In the genomic region with DNA sequence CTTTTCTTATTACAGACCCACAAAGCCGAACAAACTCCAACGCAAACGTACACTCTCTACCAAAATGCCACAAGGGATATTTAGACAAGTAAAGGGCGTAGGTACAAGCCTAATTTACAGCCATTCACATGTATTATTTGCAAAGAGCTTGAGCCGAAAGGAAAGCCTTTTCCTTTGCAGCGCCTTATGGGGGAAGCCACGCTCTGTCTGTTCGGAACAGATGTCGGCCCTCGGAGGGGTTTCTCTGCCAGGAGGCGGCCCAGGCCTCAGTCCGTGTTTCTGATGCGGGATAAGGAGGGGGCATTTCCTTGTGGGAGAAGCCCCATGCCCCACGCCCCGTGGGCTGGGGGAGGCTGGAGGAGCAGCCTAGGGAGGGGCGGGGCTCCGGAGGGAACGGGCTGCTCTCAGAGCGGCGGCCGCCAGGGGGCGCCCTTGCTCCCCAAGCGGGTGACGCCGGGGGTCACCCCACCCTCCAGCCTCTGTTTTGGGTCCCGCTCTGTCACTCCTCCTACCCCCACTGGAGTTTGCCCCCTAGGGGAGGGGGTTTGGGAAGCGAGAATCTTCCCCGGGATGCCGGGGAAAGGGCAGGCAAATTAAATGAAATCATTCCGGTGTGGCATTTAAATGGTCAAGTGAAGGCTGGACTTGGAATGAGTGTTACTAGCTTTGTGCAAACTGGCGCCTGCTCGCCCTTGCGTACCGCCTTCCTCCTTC, we compare ENCODE assay signal across 2 cellular contexts.
TF ChIP-seq lines count a peak whose summit lies in the region.

No MANE protein-coding gene starts in this region.

TF ChIP-seq in HCT116, 20 proteins besides CTCF, POLR2A, EP300 and RAD21:
- TF ChIP-seq, protein P1, sequence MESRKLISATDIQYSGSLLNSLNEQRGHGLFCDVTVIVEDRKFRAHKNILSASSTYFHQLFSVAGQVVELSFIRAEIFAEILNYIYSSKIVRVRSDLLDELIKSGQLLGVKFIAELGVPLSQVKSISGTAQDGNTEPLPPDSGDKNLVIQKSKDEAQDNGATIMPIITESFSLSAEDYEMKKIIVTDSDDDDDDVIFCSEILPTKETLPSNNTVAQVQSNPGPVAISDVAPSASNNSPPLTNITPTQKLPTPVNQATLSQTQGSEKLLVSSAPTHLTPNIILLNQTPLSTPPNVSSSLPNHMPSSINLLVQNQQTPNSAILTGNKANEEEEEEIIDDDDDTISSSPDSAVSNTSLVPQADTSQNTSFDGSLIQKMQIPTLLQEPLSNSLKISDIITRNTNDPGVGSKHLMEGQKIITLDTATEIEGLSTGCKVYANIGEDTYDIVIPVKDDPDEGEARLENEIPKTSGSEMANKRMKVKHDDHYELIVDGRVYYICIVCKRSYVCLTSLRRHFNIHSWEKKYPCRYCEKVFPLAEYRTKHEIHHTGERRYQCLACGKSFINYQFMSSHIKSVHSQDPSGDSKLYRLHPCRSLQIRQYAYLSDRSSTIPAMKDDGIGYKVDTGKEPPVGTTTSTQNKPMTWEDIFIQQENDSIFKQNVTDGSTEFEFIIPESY (IDR thresholded peaks at IDR 0.05; ENCODE audit: extremely low read depth, insufficient replicate concordance, low read length) = no peak
- no peak for TF ChIP-seq FOSL1 (IDR thresholded peaks at IDR 0.05; ENCODE audit: low read depth)
- no peak for TF ChIP-seq CEBPB (IDR thresholded peaks at IDR 0.05; ENCODE audit: low read depth)
- TF ChIP-seq, protein P2, sequence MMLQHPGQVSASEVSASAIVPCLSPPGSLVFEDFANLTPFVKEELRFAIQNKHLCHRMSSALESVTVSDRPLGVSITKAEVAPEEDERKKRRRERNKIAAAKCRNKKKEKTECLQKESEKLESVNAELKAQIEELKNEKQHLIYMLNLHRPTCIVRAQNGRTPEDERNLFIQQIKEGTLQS (IDR thresholded peaks at IDR 0.05) = no peak
- TF ChIP-seq, protein P3, sequence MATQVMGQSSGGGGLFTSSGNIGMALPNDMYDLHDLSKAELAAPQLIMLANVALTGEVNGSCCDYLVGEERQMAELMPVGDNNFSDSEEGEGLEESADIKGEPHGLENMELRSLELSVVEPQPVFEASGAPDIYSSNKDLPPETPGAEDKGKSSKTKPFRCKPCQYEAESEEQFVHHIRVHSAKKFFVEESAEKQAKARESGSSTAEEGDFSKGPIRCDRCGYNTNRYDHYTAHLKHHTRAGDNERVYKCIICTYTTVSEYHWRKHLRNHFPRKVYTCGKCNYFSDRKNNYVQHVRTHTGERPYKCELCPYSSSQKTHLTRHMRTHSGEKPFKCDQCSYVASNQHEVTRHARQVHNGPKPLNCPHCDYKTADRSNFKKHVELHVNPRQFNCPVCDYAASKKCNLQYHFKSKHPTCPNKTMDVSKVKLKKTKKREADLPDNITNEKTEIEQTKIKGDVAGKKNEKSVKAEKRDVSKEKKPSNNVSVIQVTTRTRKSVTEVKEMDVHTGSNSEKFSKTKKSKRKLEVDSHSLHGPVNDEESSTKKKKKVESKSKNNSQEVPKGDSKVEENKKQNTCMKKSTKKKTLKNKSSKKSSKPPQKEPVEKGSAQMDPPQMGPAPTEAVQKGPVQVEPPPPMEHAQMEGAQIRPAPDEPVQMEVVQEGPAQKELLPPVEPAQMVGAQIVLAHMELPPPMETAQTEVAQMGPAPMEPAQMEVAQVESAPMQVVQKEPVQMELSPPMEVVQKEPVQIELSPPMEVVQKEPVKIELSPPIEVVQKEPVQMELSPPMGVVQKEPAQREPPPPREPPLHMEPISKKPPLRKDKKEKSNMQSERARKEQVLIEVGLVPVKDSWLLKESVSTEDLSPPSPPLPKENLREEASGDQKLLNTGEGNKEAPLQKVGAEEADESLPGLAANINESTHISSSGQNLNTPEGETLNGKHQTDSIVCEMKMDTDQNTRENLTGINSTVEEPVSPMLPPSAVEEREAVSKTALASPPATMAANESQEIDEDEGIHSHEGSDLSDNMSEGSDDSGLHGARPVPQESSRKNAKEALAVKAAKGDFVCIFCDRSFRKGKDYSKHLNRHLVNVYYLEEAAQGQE (IDR thresholded peaks at IDR 0.05; ENCODE audit: low read depth) = no peak
- no peak for TF ChIP-seq EZH2 (IDR thresholded peaks at IDR 0.05)
- no peak for TF ChIP-seq YY1 (IDR thresholded peaks at IDR 0.05; ENCODE audit: extremely low read depth, insufficient replicate concordance, low read depth, low read length)

TF ChIP-seq in HepG2, 621 proteins besides CTCF, POLR2A, EP300 and RAD21 (continues in another document):
- TF ChIP-seq, protein P4, sequence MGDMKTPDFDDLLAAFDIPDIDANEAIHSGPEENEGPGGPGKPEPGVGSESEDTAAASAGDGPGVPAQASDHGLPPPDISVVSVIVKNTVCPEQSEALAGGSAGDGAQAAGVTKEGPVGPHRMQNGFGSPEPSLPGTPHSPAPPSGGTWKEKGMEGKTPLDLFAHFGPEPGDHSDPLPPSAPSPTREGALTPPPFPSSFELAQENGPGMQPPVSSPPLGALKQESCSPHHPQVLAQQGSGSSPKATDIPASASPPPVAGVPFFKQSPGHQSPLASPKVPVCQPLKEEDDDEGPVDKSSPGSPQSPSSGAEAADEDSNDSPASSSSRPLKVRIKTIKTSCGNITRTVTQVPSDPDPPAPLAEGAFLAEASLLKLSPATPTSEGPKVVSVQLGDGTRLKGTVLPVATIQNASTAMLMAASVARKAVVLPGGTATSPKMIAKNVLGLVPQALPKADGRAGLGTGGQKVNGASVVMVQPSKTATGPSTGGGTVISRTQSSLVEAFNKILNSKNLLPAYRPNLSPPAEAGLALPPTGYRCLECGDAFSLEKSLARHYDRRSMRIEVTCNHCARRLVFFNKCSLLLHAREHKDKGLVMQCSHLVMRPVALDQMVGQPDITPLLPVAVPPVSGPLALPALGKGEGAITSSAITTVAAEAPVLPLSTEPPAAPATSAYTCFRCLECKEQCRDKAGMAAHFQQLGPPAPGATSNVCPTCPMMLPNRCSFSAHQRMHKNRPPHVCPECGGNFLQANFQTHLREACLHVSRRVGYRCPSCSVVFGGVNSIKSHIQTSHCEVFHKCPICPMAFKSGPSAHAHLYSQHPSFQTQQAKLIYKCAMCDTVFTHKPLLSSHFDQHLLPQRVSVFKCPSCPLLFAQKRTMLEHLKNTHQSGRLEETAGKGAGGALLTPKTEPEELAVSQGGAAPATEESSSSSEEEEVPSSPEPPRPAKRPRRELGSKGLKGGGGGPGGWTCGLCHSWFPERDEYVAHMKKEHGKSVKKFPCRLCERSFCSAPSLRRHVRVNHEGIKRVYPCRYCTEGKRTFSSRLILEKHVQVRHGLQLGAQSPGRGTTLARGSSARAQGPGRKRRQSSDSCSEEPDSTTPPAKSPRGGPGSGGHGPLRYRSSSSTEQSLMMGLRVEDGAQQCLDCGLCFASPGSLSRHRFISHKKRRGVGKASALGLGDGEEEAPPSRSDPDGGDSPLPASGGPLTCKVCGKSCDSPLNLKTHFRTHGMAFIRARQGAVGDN (CRISPR knock-in tag; IDR thresholded peaks at IDR 0.05) = peak; percentile 17; the same call in 1 of the 2 replicates
- TF ChIP-seq, protein P5, sequence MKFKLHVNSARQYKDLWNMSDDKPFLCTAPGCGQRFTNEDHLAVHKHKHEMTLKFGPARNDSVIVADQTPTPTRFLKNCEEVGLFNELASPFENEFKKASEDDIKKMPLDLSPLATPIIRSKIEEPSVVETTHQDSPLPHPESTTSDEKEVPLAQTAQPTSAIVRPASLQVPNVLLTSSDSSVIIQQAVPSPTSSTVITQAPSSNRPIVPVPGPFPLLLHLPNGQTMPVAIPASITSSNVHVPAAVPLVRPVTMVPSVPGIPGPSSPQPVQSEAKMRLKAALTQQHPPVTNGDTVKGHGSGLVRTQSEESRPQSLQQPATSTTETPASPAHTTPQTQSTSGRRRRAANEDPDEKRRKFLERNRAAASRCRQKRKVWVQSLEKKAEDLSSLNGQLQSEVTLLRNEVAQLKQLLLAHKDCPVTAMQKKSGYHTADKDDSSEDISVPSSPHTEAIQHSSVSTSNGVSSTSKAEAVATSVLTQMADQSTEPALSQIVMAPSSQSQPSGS (CRISPR knock-in tag; IDR thresholded peaks at IDR 0.05) = no peak
- TF ChIP-seq XRCC5 (optimal IDR thresholded peaks at IDR 0.05; ENCODE audit: low read length) = peak; percentile 39
- peak; percentile 38; the same call in 1 of the 2 replicates for TF ChIP-seq KDM2A (CRISPR knock-in tag; IDR thresholded peaks at IDR 0.05; ENCODE audit: borderline replicate concordance, low read depth)
- TF ChIP-seq, protein P6, sequence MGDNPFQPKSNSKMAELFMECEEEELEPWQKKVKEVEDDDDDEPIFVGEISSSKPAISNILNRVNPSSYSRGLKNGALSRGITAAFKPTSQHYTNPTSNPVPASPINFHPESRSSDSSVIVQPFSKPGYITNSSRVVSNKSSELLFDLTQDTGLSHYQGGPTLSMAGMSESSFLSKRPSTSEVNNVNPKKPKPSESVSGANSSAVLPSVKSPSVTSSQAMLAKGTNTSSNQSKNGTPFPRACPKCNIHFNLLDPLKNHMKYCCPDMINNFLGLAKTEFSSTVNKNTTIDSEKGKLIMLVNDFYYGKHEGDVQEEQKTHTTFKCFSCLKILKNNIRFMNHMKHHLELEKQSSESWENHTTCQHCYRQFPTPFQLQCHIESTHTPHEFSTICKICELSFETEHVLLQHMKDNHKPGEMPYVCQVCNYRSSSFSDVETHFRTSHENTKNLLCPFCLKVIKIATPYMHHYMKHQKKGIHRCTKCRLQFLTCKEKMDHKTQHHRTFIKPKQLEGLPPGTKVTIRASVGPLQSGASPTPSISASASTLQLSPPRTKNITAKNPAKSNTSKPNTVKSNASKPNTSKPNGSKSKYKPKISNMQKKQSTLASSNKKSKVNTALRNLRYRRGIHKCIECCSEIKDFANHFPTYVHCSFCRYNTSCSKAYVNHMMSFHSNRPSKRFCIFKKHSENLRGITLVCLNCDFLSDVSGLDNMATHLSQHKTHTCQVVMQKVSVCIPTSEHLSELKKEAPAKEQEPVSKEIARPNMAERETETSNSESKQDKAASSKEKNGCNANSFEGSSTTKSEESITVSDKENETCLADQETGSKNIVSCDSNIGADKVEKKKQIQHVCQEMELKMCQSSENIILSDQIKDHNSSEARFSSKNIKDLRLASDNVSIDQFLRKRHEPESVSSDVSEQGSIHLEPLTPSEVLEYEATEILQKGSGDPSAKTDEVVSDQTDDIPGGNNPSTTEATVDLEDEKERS (CRISPR knock-in tag; IDR thresholded peaks at IDR 0.05) = no peak
- TF ChIP-seq STAG1 (CRISPR knock-in tag; IDR thresholded peaks at IDR 0.05) = peak; percentile 34
- TF ChIP-seq, protein P7, sequence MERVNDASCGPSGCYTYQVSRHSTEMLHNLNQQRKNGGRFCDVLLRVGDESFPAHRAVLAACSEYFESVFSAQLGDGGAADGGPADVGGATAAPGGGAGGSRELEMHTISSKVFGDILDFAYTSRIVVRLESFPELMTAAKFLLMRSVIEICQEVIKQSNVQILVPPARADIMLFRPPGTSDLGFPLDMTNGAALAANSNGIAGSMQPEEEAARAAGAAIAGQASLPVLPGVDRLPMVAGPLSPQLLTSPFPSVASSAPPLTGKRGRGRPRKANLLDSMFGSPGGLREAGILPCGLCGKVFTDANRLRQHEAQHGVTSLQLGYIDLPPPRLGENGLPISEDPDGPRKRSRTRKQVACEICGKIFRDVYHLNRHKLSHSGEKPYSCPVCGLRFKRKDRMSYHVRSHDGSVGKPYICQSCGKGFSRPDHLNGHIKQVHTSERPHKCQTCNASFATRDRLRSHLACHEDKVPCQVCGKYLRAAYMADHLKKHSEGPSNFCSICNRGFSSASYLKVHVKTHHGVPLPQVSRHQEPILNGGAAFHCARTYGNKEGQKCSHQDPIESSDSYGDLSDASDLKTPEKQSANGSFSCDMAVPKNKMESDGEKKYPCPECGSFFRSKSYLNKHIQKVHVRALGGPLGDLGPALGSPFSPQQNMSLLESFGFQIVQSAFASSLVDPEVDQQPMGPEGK (CRISPR knock-in tag; IDR thresholded peaks at IDR 0.05) = peak; percentile 62
- peak; percentile 47; the same call in 1 of the 2 replicates for TF ChIP-seq ZNF652 (CRISPR knock-in tag; IDR thresholded peaks at IDR 0.05; ENCODE audit: borderline replicate concordance, low read depth)
- TF ChIP-seq ZNF558 (CRISPR knock-in tag; IDR thresholded peaks at IDR 0.05; ENCODE audit: borderline replicate concordance) = no peak
- TF ChIP-seq CHD4 (IDR thresholded peaks at IDR 0.05; ENCODE audit: borderline replicate concordance, low read length) = 0 out of 2 replicates have a peak, but pooled peaks have one; percentile 59
- TF ChIP-seq, protein P1 (CRISPR knock-in tag; IDR thresholded peaks at IDR 0.05) = no peak
- no peak for TF ChIP-seq MTA3 (CRISPR knock-in tag; IDR thresholded peaks at IDR 0.05)
- TF ChIP-seq MAZ (IDR thresholded peaks at IDR 0.05; ENCODE audit: borderline replicate concordance, low read depth, low read length) = peak; percentile 49; the same call in 1 of the 2 replicates
- no peak for TF ChIP-seq MAZ (CRISPR knock-in tag; IDR thresholded peaks at IDR 0.05; ENCODE audit: low read depth)
- no peak for TF ChIP-seq STAT5B (CRISPR knock-in tag; IDR thresholded peaks at IDR 0.05)
- TF ChIP-seq ZBTB20 (CRISPR knock-in tag; IDR thresholded peaks at IDR 0.05; ENCODE audit: borderline replicate concordance, low read depth) = no peak
